Comparison of ENCODE assay signal across 35 cellular contexts in the genomic region with DNA sequence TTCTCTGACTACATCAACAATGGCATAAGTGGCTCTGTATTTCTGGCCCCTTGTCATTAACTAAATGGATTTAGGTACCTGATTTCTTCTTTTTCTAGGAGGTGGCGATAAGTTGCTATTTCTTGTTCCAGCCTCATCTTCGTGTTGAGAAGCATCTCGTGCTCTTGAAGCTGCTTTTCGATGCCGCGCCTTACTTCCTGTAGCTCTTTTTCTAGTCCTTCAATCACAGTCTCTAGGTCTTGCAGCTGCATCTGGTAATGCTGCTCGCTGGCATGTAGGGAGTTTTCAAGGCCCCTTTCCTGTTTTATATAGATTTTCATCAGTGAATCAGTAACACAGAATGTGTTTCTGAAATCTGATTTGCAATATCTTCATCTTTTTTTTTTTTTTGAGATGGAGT. TPM values are rescaled to one million over a fixed set of nuclear protein-coding genes. Genes with fewer than 3 reads are reported as not detected.
"Had no signal": no experiment of that assay in that cellular context is flagged by ENCODE, and none has a peak within 500 bp of the region (broad histone marks: within the 10 kb centered on the region; RNA-seq: fewer than 3 reads in every experiment).

No MANE protein-coding gene starts in this region.

- H3K9me3 Mint-ChIP-seq: mesothelial cell of epicardium; nephron progenitor cell; stimulated activated effector memory CD8-positive, alpha-beta T cell treated with anti-CD3 and anti-CD28 coated beads, Interleukin-12 subunit alpha, Interleukin-12 subunit beta, amount 100 ng/mL, for 72 hours had no signal

- H3K27ac Mint-ChIP-seq: mesothelial cell of epicardium; naive B cell; nephron progenitor cell; stimulated activated effector memory CD8-positive, alpha-beta T cell treated with anti-CD3 and anti-CD28 coated beads, Interleukin-12 subunit alpha, Interleukin-12 subunit beta, amount 100 ng/mL, for 72 hours had no signal

- H2AFZ ChIP-seq: hepatocyte had no signal

- H3K4me2 ChIP-seq: hepatocyte had no signal

- H3K36me3 Mint-ChIP-seq: mesothelial cell of epicardium; naive B cell; stimulated activated effector memory CD8-positive, alpha-beta T cell treated with anti-CD3 and anti-CD28 coated beads, Interleukin-12 subunit alpha, Interleukin-12 subunit beta, amount 100 ng/mL, for 72 hours had no signal

- H3K4me1 ChIP-seq: foreskin keratinocyte, psoas muscle, sigmoid colon, tibial nerve, upper lobe of left lung had no signal

- H3K9me3 ChIP-seq: esophagus muscularis mucosa, gastroesophageal sphincter, heart left ventricle, mucosa of descending colon, ovary, psoas muscle, sigmoid colon, thoracic aorta, tibial nerve, upper lobe of left lung had no signal

- H3K27ac ChIP-seq: coronary artery, esophagus muscularis mucosa, foreskin keratinocyte, gastroesophageal sphincter, heart left ventricle, hepatocyte, ovary, psoas muscle, sigmoid colon, thoracic aorta, tibial nerve, upper lobe of left lung had no signal

- H3K27me3 ChIP-seq: foreskin keratinocyte, hepatocyte, ovary, tibial nerve had no signal

- H3K4me3 Mint-ChIP-seq: mesothelial cell of epicardium; nephron progenitor cell; stimulated activated effector memory CD8-positive, alpha-beta T cell treated with anti-CD3 and anti-CD28 coated beads, Interleukin-12 subunit alpha, Interleukin-12 subunit beta, amount 100 ng/mL, for 72 hours had no signal

- ATAC-seq: foreskin keratinocyte; gastroesophageal sphincter; heart left ventricle; left lobe of liver; mucosa of descending colon; psoas muscle; right cardiac atrium; stimulated activated effector memory CD8-positive, alpha-beta T cell treated with anti-CD3 and anti-CD28 coated beads, Interleukin-12 subunit alpha, Interleukin-12 subunit beta, amount 100 ng/mL, for 72 hours had no signal

- H3K79me2 ChIP-seq: hepatocyte had no signal

- DNase-seq: dermis blood vessel endothelial cell; effector memory CD4-positive, alpha-beta T cell; foreskin keratinocyte; heart left ventricle; kidney; mesenchymal stem cell; mucosa of descending colon; naive B cell; nephron progenitor cell; occipital lobe; ovary; psoas muscle; right cardiac atrium; sigmoid colon; stimulated activated CD4-positive, alpha-beta T cell treated with anti-CD3 and anti-CD28 coated beads, Interleukin-2, amount 100 ng/mL, for 24 hours; stimulated activated CD4-positive, alpha-beta T cell treated with anti-CD3 and anti-CD28 coated beads, Interleukin-4, amount 100 ng/mL, for 24 hours; stimulated activated naive CD4-positive, alpha-beta T cell treated with Interleukin-2 at 50 U/mL for 16 hours; substantia nigra; upper lobe of left lung had no signal

RNA-seq across cellular contexts. Expression of a gene that starts 5.1 kb away (rescaled TPM):
- total RNA-seq: endothelial cell of umbilical vein, epithelial cell of proximal tubule, mesothelial cell of epicardium had no signal

RNA-seq across cellular contexts. Expression of a gene that starts 43.6 kb away (rescaled TPM):
- total RNA-seq: dermis blood vessel endothelial cell, endothelial cell of umbilical vein, epithelial cell of proximal tubule, fibroblast of lung, heart left ventricle, left lobe of liver, liver, lung, mesothelial cell of epicardium, occipital lobe, ovary, psoas muscle, renal cortical epithelial cell, right cardiac atrium, skeletal muscle tissue, thoracic aorta, upper lobe of left lung had no signal
